Comparison of ENCODE assay signal across 20 cellular contexts in genomic region chr20:20956586-20956985, GRCh38.
A peak's percentile ranks its signal among the peaks of the same experiment; 100 is the strongest.
DNase-seq lines count a peak whose midpoint lies in the region; ATAC-seq and TF ChIP-seq lines count a peak whose summit lies in the region.
"Had no signal": no experiment of that assay in that cellular context is flagged by ENCODE, and none has a peak within 500 bp of the region (broad histone marks: within the 10 kb centered on the region; RNA-seq: fewer than 3 reads in every experiment).

No MANE protein-coding gene starts in this region.

- DNase-seq in NCI-H2081 (lab: John Stamatoyannopoulos, UW) (peak; percentile 58 to 70), NCI-H2081 treated with DMSO at 0.1 percent for 48 hours (lab: John Stamatoyannopoulos, UW) (no peak), RPMI7951 (ENCODE audit: low read depth) (peak; percentile 57), inferior parietal cortex (ENCODE audit: extremely low spot score) (peak; percentile 8), substantia nigra (lab: John Stamatoyannopoulos, UW) (peak in 45 of 49 donors; percentile 2 to 70 (median 38)), psoas muscle (no peak)
- DNase-seq: 8988T; activated CD8-positive, alpha-beta T cell treated with anti-CD3 and anti-CD28 coated beads, Interleukin-2, amount 10 ng/mL, durations not matched to agents 7 days and 5 days; activated naive CD4-positive, alpha-beta T cell treated with anti-CD3 and anti-CD28 coated beads for 36 hours; activated T-cell treated with anti-CD3 and anti-CD28 coated beads, Interleukin-2, amount 50 U/mL, for 24 hours; effector memory CD8-positive, alpha-beta T cell; esophagus squamous epithelium; NCI-H2107; NCI-H82; stimulated activated CD4-positive, alpha-beta T cell treated with anti-CD3 and anti-CD28 coated beads, Interleukin-2, amount 100 ng/mL, for 24 hours; T-helper 17 cell; upper lobe of right lung had no signal

- H3K27ac ChIP-seq in substantia nigra (ENCODE audit: low read depth, low read length, poor library complexity, severe bottlenecking): peak overlapping the region; percentile 26
- no peak overlapping the region for H3K27ac ChIP-seq in psoas muscle
- H3K27ac ChIP-seq: esophagus squamous epithelium, upper lobe of right lung had no signal

- no peaks in the 10 kb centered on the region for H3K9me3 ChIP-seq in psoas muscle
- H3K9me3 ChIP-seq: esophagus squamous epithelium, HAP-1, upper lobe of right lung had no signal

- 24 to 30% (median 30%) methylated on average over 13 of the region's 13 CpGs for WGBS in psoas muscle, 3 donors

- peaks cover 0 to 18% (median 5%) of the 10 kb centered on the region in 3 donors for H3K27me3 ChIP-seq in psoas muscle (ENCODE audit: insufficient read depth in 3 of 3, low read length in 2 of 3)
- H3K27me3 ChIP-seq: upper lobe of right lung had no signal

- no peaks in the 10 kb centered on the region for H3K36me3 ChIP-seq in psoas muscle (ENCODE audit: insufficient read depth in 1 of 2, low read depth in 1 of 2)
- H3K36me3 ChIP-seq: esophagus squamous epithelium, HAP-1, upper lobe of right lung had no signal

- no peaks in the 10 kb centered on the region for H3K4me1 ChIP-seq in psoas muscle
- H3K4me1 ChIP-seq: esophagus squamous epithelium, HAP-1, upper lobe of right lung had no signal

- no peak for ATAC-seq in psoas muscle
- no peak for ATAC-seq in HG03469 (IDR thresholded peaks at IDR 0.05; ENCODE audit: unreplicated experiment)
- ATAC-seq in GM19023 (IDR thresholded peaks at IDR 0.05; ENCODE audit: unreplicated experiment): no peak
- ATAC-seq: activated CD8-positive, alpha-beta T cell treated with anti-CD3 and anti-CD28 coated beads, Interleukin-2, amount 10 ng/mL, durations not matched to agents 7 days and 5 days; effector memory CD8-positive, alpha-beta T cell; T-helper 17 cell; upper lobe of right lung had no signal

- TF ChIP-seq CTCF in psoas muscle (IDR thresholded peaks at IDR 0.05): no peak

- intact Hi-C loops in psoas muscle (cut with DNase I): no loop called here

- H3K4me3 ChIP-seq in psoas muscle: no peak overlapping the region
- H3K4me3 ChIP-seq: esophagus squamous epithelium, HAP-1, upper lobe of right lung had no signal

Comparison
In these comparisons a context has a peak if more than half of its experiments do, and no peak if none do; other contexts are left out.
1. DNase-seq: peak in NCI-H2081 (2 of 2), RPMI7951 (single experiment), inferior parietal cortex (single experiment) and substantia nigra (45 of 49); none in NCI-H2081 treated with DMSO at 0.1 percent for 48 hours (single experiment) and psoas muscle (0 of 2).